In the genomic region with DNA sequence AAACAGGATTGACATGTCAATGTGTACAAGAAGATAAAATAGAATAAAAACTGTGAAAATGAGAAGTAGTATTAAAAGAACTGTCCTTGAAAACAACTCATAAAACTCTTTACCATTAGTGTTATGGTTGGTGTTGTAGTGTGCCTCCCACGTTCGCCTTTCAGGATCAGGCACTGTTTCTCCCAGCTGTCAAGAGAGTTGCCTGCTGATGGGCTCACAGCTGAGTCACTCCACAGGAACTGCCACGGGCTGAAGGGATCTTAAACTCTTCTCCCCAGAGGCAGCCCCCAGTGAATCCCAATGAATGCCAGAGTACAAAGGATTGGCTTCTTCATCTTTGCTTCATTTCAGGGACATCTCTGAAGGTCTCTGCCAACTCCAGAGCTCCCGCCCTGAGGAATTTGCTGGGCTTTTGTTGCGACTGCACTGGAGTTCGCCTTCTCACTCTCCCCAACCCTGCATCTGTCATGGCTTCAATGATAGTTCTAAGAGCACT, we compare ENCODE assay signal across 9 cellular contexts.
DNase-seq lines count a peak whose midpoint lies in the region; ATAC-seq and TF ChIP-seq lines count a peak whose summit lies in the region.
"Had no signal": no experiment of that assay in that cellular context is flagged by ENCODE, and none has a peak within 500 bp of the region (broad histone marks: within the 10 kb centered on the region; RNA-seq: fewer than 3 reads in every experiment).

No MANE protein-coding gene starts in this region.

- H3K27ac ChIP-seq in SK-N-MC (no peak overlapping the region), foreskin keratinocyte (no peak overlapping the region)

- H3K9ac ChIP-seq in SK-N-MC (ENCODE audit: insufficient read length): no peak overlapping the region

- no peaks in the 10 kb centered on the region for H3K36me3 ChIP-seq in SK-N-MC (ENCODE audit: insufficient read depth, low read length)

- no peaks in the 10 kb centered on the region for H3K27me3 ChIP-seq in foreskin keratinocyte

- DNase-seq in ELF-1 (ENCODE audit: low read depth, low spot score): peak; percentile 95
- DNase-seq in SK-N-MC (ENCODE audit: low read depth, low spot score): no peak
- peak in 1 of 2 donors; percentile 31 for DNase-seq in foreskin keratinocyte
- peak; percentile 22 for DNase-seq in non-pigmented ciliary epithelial cell (ENCODE audit: low read depth)
- DNase-seq in C1 segment of cervical spinal cord (lab: John Stamatoyannopoulos, UW): no peak
- no peak for DNase-seq in NOMO-1 treated with DMSO at 0.1 percent for 48 hours (lab: John Stamatoyannopoulos, UW; ENCODE audit: unreplicated experiment)
- no peak for DNase-seq in activated gamma-delta T cell treated with Interleukin-2 at 50 U/mL for 16 hours
- DNase-seq: activated naive CD4-positive, alpha-beta T cell treated with Interleukin-2 at 50 U/mL for 16 hours had no signal

- H3K4me1 ChIP-seq in foreskin keratinocyte: no peaks in the 10 kb centered on the region

- no peak for TF ChIP-seq CTCF in foreskin keratinocyte (conservative IDR thresholded peaks at IDR 0.05)

- peak; percentile 83 for ATAC-seq in foreskin keratinocyte
- ATAC-seq in HG02798 (IDR thresholded peaks at IDR 0.05; ENCODE audit: poor library complexity, unreplicated experiment): no peak

- H3K9me3 ChIP-seq in SK-N-MC (ENCODE audit: low read depth, low read length): no peaks in the 10 kb centered on the region

- peak overlapping the region; percentile 48 for H3K4me3 ChIP-seq in SK-N-MC

Comparison
In these comparisons a context has a peak if more than half of its experiments do, and no peak if none do; other contexts are left out.
1. DNase-seq: peak in ELF-1 (single experiment) and non-pigmented ciliary epithelial cell (single experiment); none in SK-N-MC (single experiment), C1 segment of cervical spinal cord (0 of 14), NOMO-1 treated with DMSO at 0.1 percent for 48 hours (single experiment) and activated gamma-delta T cell treated with Interleukin-2 at 50 U/mL for 16 hours (single experiment).